Comparison of ENCODE assay signal across 14 cellular contexts in the genomic region with DNA sequence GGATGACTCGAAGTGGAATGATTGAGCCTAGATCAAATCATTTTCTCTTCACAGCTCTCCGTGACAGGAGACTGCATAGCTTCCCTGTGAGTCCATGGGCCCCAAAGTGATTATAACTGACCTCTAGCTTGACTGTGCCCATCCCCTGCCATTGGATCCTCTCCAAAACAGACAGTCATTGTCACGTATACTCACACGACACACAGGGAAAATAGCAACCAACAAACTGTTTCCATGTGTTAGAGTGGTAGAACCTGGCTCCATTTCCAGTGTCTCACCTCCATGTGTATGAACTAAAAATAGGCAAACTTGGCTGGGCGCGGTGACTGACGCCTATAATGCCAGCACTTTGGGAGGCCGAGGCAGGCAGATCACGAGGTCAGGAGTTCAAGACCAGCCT. TPM values are rescaled to one million over a fixed set of nuclear protein-coding genes. Genes with fewer than 3 reads are reported as not detected.
A peak's percentile ranks its signal among the peaks of the same experiment; 100 is the strongest.
DNase-seq lines count a peak whose midpoint lies in the region; TF ChIP-seq lines count a peak whose summit lies in the region.
"Had no signal": no experiment of that assay in that cellular context is flagged by ENCODE, and none has a peak within 500 bp of the region (broad histone marks: within the 10 kb centered on the region; RNA-seq: fewer than 3 reads in every experiment).

No MANE protein-coding gene starts in this region.

- peaks cover 3% of the 10 kb centered on the region for H3K36me3 Mint-ChIP-seq in activated CD4-positive, alpha-beta memory T cell treated with anti-CD3 and anti-CD28 coated beads for 36 hours

- H3K27me3 ChIP-seq in skeletal muscle tissue (ENCODE audit: control insufficient read depth in 3 of 3, insufficient read depth in 3 of 3, low read length in 3 of 3) (no peaks in the 10 kb centered on the region), tibial nerve (no peaks in the 10 kb centered on the region)
- H3K27me3 ChIP-seq: sigmoid colon had no signal

- H3K9me3 ChIP-seq in skeletal muscle tissue (ENCODE audit: control insufficient read depth in 3 of 3, low read length in 3 of 3) (no peaks in the 10 kb centered on the region), tibial nerve (no peaks in the 10 kb centered on the region)
- H3K9me3 ChIP-seq: sigmoid colon had no signal

- H3K4me3 ChIP-seq in foreskin fibroblast (ENCODE audit: low read depth in 1 of 2, low read length in 2 of 2) (no peak overlapping the region), skeletal muscle tissue (ENCODE audit: low read length in 3 of 3) (no peak overlapping the region), coronary artery (no peak overlapping the region), tibial nerve (no peak overlapping the region)
- H3K4me3 ChIP-seq: GM12878, sigmoid colon had no signal

- H3K27me3 Mint-ChIP-seq in activated CD4-positive, alpha-beta memory T cell treated with anti-CD3 and anti-CD28 coated beads for 36 hours, result no peaks in the 10 kb centered on the region
- H3K27me3 Mint-ChIP-seq: naive thymus-derived CD4-positive, alpha-beta T cell had no signal

- no peak overlapping the region for H3K4me3 Mint-ChIP-seq in activated CD4-positive, alpha-beta memory T cell treated with anti-CD3 and anti-CD28 coated beads for 36 hours
- H3K4me3 Mint-ChIP-seq: naive thymus-derived CD4-positive, alpha-beta T cell had no signal

- no peak for TF ChIP-seq CTCF in foreskin fibroblast (IDR thresholded peaks at IDR 0.05; ENCODE audit: low read depth, low read length)
- no peak for TF ChIP-seq CTCF in coronary artery (IDR thresholded peaks at IDR 0.05)
- TF ChIP-seq CTCF in tibial nerve (IDR thresholded peaks at IDR 0.05), result no peak

- H3K36me3 ChIP-seq in skeletal muscle tissue (ENCODE audit: control insufficient read depth in 3 of 3, insufficient read depth in 3 of 3, low read length in 3 of 3), result peaks cover 0 to 5% (median 0%) of the 10 kb centered on the region in 3 donors
- no peaks in the 10 kb centered on the region for H3K36me3 ChIP-seq in tibial nerve
- H3K36me3 ChIP-seq: sigmoid colon had no signal

- intact Hi-C loops in activated CD4-positive, alpha-beta memory T cell treated with anti-CD3 and anti-CD28 coated beads for 36 hours (cut with micrococcal nuclease), result no loop called here

- TF ChIP-seq POLR2A in tibial nerve (IDR thresholded peaks at IDR 0.05), result no peak

- peak overlapping the region; percentile 85 for H3K27ac ChIP-seq in skeletal muscle tissue (ENCODE audit: low read depth, low read length)
- no peak overlapping the region for H3K27ac ChIP-seq in coronary artery
- H3K27ac ChIP-seq in tibial nerve, result no peak overlapping the region
- H3K27ac ChIP-seq: sigmoid colon had no signal

- no peak overlapping the region for H3K27ac Mint-ChIP-seq in activated CD4-positive, alpha-beta memory T cell treated with anti-CD3 and anti-CD28 coated beads for 36 hours
- H3K27ac Mint-ChIP-seq: naive thymus-derived CD4-positive, alpha-beta T cell had no signal

- CTCF ChIA-PET in activated CD4-positive, alpha-beta memory T cell treated with anti-CD3 and anti-CD28 coated beads for 36 hours (lab: Charles Lee), result no interaction called here

- DNase-seq in GOT3 (lab: John Stamatoyannopoulos, UW) (peak; percentile 64), RKO (ENCODE audit: low spot score) (peak; percentile 12), foreskin fibroblast (peak; percentile 96 to 97), coronary artery (ENCODE audit: low spot score) (no peak), tibial nerve (ENCODE audit: low spot score in 2 of 2) (no peak), SW480 (ENCODE audit: low spot score) (no peak)
- no peak for DNase-seq in activated CD4-positive, alpha-beta memory T cell treated with anti-CD3 and anti-CD28 coated beads for 36 hours
- DNase-seq: activated CD4-positive, CD25-positive, alpha-beta regulatory T cell treated with anti-CD3 and anti-CD28 coated beads, Interleukin-2, amount 50 U/mL, for 72 hours; naive thymus-derived CD4-positive, alpha-beta T cell; NCI-H146; NCI-H748 treated with DMSO at 0.1 percent for 48 hours; sigmoid colon had no signal

- TF ChIP-seq EP300 in tibial nerve (IDR thresholded peaks at IDR 0.05), result no peak

- H3K4me1 Mint-ChIP-seq in activated CD4-positive, alpha-beta memory T cell treated with anti-CD3 and anti-CD28 coated beads for 36 hours (ENCODE audit: low read depth), result peaks cover 18% of the 10 kb centered on the region

- H3K9me3 Mint-ChIP-seq in activated CD4-positive, alpha-beta memory T cell treated with anti-CD3 and anti-CD28 coated beads for 36 hours, result no peaks in the 10 kb centered on the region
- H3K9me3 Mint-ChIP-seq: naive thymus-derived CD4-positive, alpha-beta T cell had no signal

- H3K9ac ChIP-seq in skeletal muscle tissue (ENCODE audit: low read depth in 1 of 3, low read length in 3 of 3), result peak overlapping the region; percentile 34 to 65 (median 46)

- POLR2A ChIA-PET in activated CD4-positive, alpha-beta memory T cell treated with anti-CD3 and anti-CD28 coated beads for 36 hours (lab: Charles Lee), result no interaction called here

- 73 to 78% methylated on average over 9 of the region's 9 CpGs for WGBS in tibial nerve, 2 donors

- H3K4me1 ChIP-seq in skeletal muscle tissue (ENCODE audit: control insufficient read depth in 3 of 3, insufficient read depth in 3 of 3, low read length in 3 of 3) (peaks cover 44 to 66% (median 50%) of the 10 kb centered on the region in 3 donors), tibial nerve (peaks cover 0 to 67% (median 30%) of the 10 kb centered on the region in 4 donors)

RNA-seq across cellular contexts. Expression of a gene that starts 48.8 kb away (rescaled TPM):
- total RNA-seq in skeletal muscle tissue (1.0 TPM), tibial nerve (under 1 TPM in 2 of 4 donors, not detected in 2; 0.39 to 0.42 TPM)
- not detected for total RNA-seq in activated CD4-positive, alpha-beta memory T cell treated with anti-CD3 and anti-CD28 coated beads for 36 hours

Comparison
In these comparisons a context has a peak if more than half of its experiments do, and no peak if none do; other contexts are left out.
1. DNase-seq: peak in GOT3 (single experiment), RKO (single experiment) and foreskin fibroblast (2 of 2); none in activated CD4-positive, alpha-beta memory T cell treated with anti-CD3 and anti-CD28 coated beads for 36 hours (single experiment), coronary artery (single experiment), tibial nerve (0 of 2) and SW480 (single experiment).